ENCODE assay signal across 1 cellular context in genomic region chr1:159229486-159229885, GRCh38.
TF ChIP-seq lines count a peak whose summit lies in the region.

No MANE protein-coding gene starts in this region.

TF ChIP-seq in GM23338, 12 proteins besides CTCF, POLR2A, EP300 and RAD21 (continued from another document):
- no peak for TF ChIP-seq REST (IDR thresholded peaks at IDR 0.05; ENCODE audit: unreplicated experiment)
- no peak for TF ChIP-seq ZNF114 (CRISPR knock-in tag; IDR thresholded peaks at IDR 0.05)
- no peak for TF ChIP-seq CREB1 (CRISPR knock-in tag; IDR thresholded peaks at IDR 0.05; ENCODE audit: low read depth)
- TF ChIP-seq EZH2 (IDR thresholded peaks at IDR 0.05; ENCODE audit: low read depth, unreplicated experiment): no peak
- no peak for TF ChIP-seq EZH2phosphoT487 (IDR thresholded peaks at IDR 0.05; ENCODE audit: unreplicated experiment)
- TF ChIP-seq ZNF331 (CRISPR knock-in tag; IDR thresholded peaks at IDR 0.05; ENCODE audit: low read depth): no peak
- TF ChIP-seq JUNB (IDR thresholded peaks at IDR 0.05; ENCODE audit: unreplicated experiment): no peak
- no peak for TF ChIP-seq NANOG (IDR thresholded peaks at IDR 0.05; ENCODE audit: borderline replicate concordance)
- TF ChIP-seq STAT1 (IDR thresholded peaks at IDR 0.05; ENCODE audit: unreplicated experiment): no peak
- TF ChIP-seq ZNF462 (CRISPR knock-in tag; IDR thresholded peaks at IDR 0.05): no peak
TF ChIP-seq in GM23338: peak in this region for 0.
